15 cellular contexts compared by ENCODE assay signal in the genomic region with DNA sequence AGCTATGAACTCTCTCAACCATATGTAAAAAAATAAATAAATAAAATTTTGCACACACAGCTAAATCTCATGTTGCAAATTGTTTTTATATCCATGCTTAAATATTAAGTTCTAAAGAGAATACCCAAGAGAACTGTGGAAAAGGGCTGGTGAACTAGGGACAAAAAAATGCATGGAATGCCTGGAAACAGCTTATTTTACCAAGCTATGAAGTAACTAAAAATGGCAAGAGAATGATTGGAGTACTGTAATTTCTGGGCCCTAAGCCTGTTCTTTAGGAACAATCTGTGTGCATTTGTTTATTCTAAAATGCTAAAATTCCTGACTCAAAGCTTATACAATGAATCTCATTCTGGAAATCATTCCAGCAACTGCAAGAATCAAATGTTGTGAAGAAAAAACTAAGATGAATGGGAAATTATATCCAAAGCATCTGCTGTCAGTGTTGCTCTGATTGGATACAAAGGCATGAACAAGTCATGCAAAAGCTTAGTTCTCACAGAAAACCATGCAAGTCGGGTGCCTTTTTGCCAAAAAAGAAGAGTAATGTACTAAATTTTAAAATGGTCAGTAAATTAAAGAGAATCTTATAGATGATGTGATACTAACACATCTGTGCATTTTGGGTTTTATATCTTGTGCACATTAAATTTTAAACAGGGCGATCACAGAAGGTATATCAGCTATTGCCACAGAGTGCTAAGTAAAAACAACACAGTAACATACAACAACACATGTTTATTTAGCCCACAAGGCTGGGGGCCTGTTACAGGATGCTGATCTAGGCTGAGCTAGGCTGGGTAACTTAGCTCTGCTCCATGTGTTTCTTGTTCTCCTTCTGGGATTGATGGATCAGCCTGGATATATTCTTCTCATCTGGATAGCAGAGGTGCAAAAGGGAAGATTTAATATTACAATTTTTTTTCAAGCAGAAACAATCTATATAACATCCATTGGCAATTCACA.
DNase-seq lines count a peak whose midpoint lies in the region; ATAC-seq, FAIRE-seq and TF ChIP-seq lines count a peak whose summit lies in the region.
"Had no signal": no experiment of that assay in that cellular context is flagged by ENCODE, and none has a peak within 500 bp of the region (broad histone marks: within the 10 kb centered on the region; RNA-seq: fewer than 3 reads in every experiment).

No MANE protein-coding gene starts in this region.

- TF ChIP-seq POLR2A in uterus (IDR thresholded peaks at IDR 0.05) = no peak

- H3K4me1 ChIP-seq in SJSA1 (replicated peaks) = peaks cover 34% of the 10 kb centered on the region
- H3K4me1 ChIP-seq in small intestine (ENCODE audit: control insufficient read depth in 2 of 2, insufficient read depth in 1 of 2, low read depth in 1 of 2, low read length in 1 of 2) = no peaks in the 10 kb centered on the region
- no peaks in the 10 kb centered on the region for H3K4me1 ChIP-seq in uterus
- H3K4me1 ChIP-seq: parathyroid adenoma, thyroid gland had no signal

- H3K9me3 ChIP-seq in SJSA1 (replicated peaks) (no peaks in the 10 kb centered on the region), small intestine (ENCODE audit: control insufficient read depth, low read depth) (no peaks in the 10 kb centered on the region), uterus (no peaks in the 10 kb centered on the region)
- H3K9me3 ChIP-seq: thyroid gland had no signal

- peak; percentile 92 for DNase-seq in EL
- DNase-seq in SJSA1 (ENCODE audit: low read depth in 1 of 2, low spot score in 2 of 2) = peak; percentile 55 to 93
- DNase-seq in fibroblast of pulmonary artery (ENCODE audit: low read depth) = peak; percentile 86
- no peak for DNase-seq in sciatic nerve (ENCODE audit: low spot score)
- no peak for DNase-seq in globus pallidus (ENCODE audit: low spot score)
- no peak for DNase-seq in small intestine
- DNase-seq in uterus = no peak
- no peak for DNase-seq in head of caudate nucleus
- DNase-seq: activated CD4-positive, alpha-beta T cell treated with anti-CD3 and anti-CD28 coated beads, Interleukin-2, amount 10 ng/mL, durations not matched to agents 24 days and 14 days; activated gamma-delta T cell treated with Interleukin-2 at 50 U/mL for 16 hours; effector memory CD4-positive, alpha-beta T cell; kidney; thyroid gland had no signal

- TF ChIP-seq CTCF in fibroblast of pulmonary artery (IDR thresholded peaks at IDR 0.05; ENCODE audit: low read length, missing control alignments) (no peak), uterus (IDR thresholded peaks at IDR 0.05) (no peak)

- H3K36me3 ChIP-seq in SJSA1 (0 out of 2 replicates have a peak, but pooled peaks cover 3% of the 10 kb centered on the region), small intestine (ENCODE audit: control insufficient read depth in 2 of 2, insufficient read depth in 2 of 2, low read length in 2 of 2) (no peaks in the 10 kb centered on the region), uterus (no peaks in the 10 kb centered on the region)
- H3K36me3 ChIP-seq: thyroid gland had no signal

- intact Hi-C loops in sciatic nerve (cut with DNase I) (loop anchor here (2.0 kb wide), 1 partner anchor 23 kb away; no protein-coding TSS in a partner anchor), uterus (cut with DNase I; ENCODE audit: low total_unique reads) (no loop called here), head of caudate nucleus (cut with DNase I) (no loop called here)

- H3K4me3 ChIP-seq in SJSA1 (no peak overlapping the region), fibroblast of pulmonary artery (replicated peaks; ENCODE audit: low read depth, low read length) (no peak overlapping the region), small intestine (ENCODE audit: low read depth in 1 of 2, low read length in 2 of 2) (no peak overlapping the region), uterus (no peak overlapping the region)
- H3K4me3 ChIP-seq: thyroid gland had no signal

- H3K27ac ChIP-seq in SJSA1 (peak overlapping the region; percentile 88), small intestine (ENCODE audit: low read depth in 1 of 2, low read length in 1 of 2) (no peak overlapping the region), uterus (no peak overlapping the region)
- H3K27ac ChIP-seq: HL-60, parathyroid adenoma, thyroid gland had no signal

- H3K27me3 ChIP-seq in SJSA1 (replicated peaks) (no peaks in the 10 kb centered on the region), small intestine (ENCODE audit: control insufficient read depth in 2 of 2, insufficient read depth in 2 of 2, low read length in 2 of 2) (no peaks in the 10 kb centered on the region), uterus (no peaks in the 10 kb centered on the region)
- H3K27me3 ChIP-seq: thyroid gland had no signal

- peak; percentile 48 for ATAC-seq in sciatic nerve

- WGBS in small intestine, 3 donors = 55 to 87% (median 78%) methylated on average over 2 of the region's 2 CpGs

- FAIRE-seq in small intestine (lab: Jason Lieb, UNC) = no peak

Comparison
In these comparisons a context has a peak if more than half of its experiments do, and no peak if none do; other contexts are left out.
1. DNase-seq: peak in EL (single experiment), SJSA1 (2 of 2) and fibroblast of pulmonary artery (single experiment); none in sciatic nerve (single experiment), globus pallidus (single experiment), small intestine (single experiment), uterus (0 of 2) and head of caudate nucleus (0 of 42).